Comparison of ENCODE assay signal across 1 cellular context in genomic region chr7:131691454-131692130, GRCh38.
TF ChIP-seq lines count a peak whose summit lies in the region.

No MANE protein-coding gene starts in this region.

TF ChIP-seq in IMR-90, 13 proteins besides CTCF, POLR2A, EP300 and RAD21 (continued from another document):
- no peak for TF ChIP-seq SMC3 (IDR thresholded peaks at IDR 0.05; ENCODE audit: low read depth, low read length)
- TF ChIP-seq NFE2L2 (IDR thresholded peaks at IDR 0.05; ENCODE audit: low read depth, low read length) = no peak
- no peak for TF ChIP-seq MAFK (IDR thresholded peaks at IDR 0.05; ENCODE audit: low read depth, low read length)
- no peak for TF ChIP-seq MXI1 (IDR thresholded peaks at IDR 0.05; ENCODE audit: borderline replicate concordance, low read depth, low read length)
- TF ChIP-seq CHD1 (IDR thresholded peaks at IDR 0.05; ENCODE audit: low read depth, low read length) = no peak
- TF ChIP-seq RFX5 (IDR thresholded peaks at IDR 0.05; ENCODE audit: low read depth, low read length) = no peak
